In the genomic region with DNA sequence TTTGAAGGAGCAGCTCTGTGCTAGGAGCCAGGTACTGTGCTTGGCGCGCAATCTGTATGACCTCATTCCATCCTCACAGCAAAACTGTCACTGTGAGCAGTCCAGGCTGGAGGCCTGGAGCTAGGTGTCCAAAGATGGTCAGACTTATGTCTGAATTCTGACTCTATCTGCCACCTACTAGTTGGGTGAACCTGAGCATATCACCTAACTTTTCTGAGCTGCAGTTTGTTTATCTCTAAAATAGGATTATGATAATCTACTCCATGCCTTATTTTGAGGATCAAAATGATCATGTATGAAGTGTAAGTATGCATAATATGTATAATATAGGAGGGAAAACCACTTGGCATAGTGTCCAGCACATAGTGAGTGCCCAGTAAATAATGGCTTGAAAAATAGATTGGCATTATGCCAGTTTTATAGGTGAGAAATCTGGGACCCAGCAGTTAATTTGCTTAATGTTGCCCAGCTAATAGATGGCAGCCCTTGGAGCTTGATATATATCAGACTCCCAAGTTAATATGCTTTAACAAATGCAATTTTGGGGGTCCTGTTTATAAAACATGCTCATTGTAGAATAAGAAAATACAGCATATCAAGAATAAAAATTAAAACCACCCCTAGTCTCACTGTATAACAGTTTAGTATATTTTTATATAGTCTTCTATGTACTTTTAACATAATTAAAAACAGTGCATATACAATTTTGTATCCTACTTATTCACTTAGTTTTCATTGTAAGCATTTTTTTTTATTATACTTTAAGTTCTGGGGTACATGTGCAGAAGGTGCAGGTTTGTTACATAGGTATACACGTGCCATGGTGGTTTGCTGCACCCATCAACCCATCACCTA, we compare ENCODE assay signal across 1 cellular context.
TF ChIP-seq lines count a peak whose summit lies in the region.

No MANE protein-coding gene starts in this region.

TF ChIP-seq in HepG2, 621 proteins besides CTCF, POLR2A, EP300 and RAD21 (continued from another document and continues in another):
- TF ChIP-seq, protein P1, sequence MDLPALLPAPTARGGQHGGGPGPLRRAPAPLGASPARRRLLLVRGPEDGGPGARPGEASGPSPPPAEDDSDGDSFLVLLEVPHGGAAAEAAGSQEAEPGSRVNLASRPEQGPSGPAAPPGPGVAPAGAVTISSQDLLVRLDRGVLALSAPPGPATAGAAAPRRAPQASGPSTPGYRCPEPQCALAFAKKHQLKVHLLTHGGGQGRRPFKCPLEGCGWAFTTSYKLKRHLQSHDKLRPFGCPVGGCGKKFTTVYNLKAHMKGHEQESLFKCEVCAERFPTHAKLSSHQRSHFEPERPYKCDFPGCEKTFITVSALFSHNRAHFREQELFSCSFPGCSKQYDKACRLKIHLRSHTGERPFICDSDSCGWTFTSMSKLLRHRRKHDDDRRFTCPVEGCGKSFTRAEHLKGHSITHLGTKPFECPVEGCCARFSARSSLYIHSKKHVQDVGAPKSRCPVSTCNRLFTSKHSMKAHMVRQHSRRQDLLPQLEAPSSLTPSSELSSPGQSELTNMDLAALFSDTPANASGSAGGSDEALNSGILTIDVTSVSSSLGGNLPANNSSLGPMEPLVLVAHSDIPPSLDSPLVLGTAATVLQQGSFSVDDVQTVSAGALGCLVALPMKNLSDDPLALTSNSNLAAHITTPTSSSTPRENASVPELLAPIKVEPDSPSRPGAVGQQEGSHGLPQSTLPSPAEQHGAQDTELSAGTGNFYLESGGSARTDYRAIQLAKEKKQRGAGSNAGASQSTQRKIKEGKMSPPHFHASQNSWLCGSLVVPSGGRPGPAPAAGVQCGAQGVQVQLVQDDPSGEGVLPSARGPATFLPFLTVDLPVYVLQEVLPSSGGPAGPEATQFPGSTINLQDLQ (CRISPR knock-in tag; IDR thresholded peaks at IDR 0.05) = peak; percentile 44; the same call in 1 of the 2 replicates
- no peak for TF ChIP-seq ZNF232 (CRISPR knock-in tag; IDR thresholded peaks at IDR 0.05; ENCODE audit: borderline replicate concordance)
- TF ChIP-seq JUNB (CRISPR knock-in tag; IDR thresholded peaks at IDR 0.05; ENCODE audit: borderline replicate concordance) = no peak
- no peak for TF ChIP-seq HNF4A (CRISPR knock-in tag; IDR thresholded peaks at IDR 0.05)
- TF ChIP-seq, protein P2, sequence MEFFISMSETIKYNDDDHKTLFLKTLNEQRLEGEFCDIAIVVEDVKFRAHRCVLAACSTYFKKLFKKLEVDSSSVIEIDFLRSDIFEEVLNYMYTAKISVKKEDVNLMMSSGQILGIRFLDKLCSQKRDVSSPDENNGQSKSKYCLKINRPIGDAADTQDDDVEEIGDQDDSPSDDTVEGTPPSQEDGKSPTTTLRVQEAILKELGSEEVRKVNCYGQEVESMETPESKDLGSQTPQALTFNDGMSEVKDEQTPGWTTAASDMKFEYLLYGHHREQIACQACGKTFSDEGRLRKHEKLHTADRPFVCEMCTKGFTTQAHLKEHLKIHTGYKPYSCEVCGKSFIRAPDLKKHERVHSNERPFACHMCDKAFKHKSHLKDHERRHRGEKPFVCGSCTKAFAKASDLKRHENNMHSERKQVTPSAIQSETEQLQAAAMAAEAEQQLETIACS (CRISPR knock-in tag; IDR thresholded peaks at IDR 0.05) = no peak
- peak; percentile 56 for TF ChIP-seq HNRNPUL1 (IDR thresholded peaks at IDR 0.05; ENCODE audit: low read depth, low read length)
- no peak for TF ChIP-seq ZNF788 (CRISPR knock-in tag; IDR thresholded peaks at IDR 0.05; ENCODE audit: borderline replicate concordance)
- TF ChIP-seq, protein P3, sequence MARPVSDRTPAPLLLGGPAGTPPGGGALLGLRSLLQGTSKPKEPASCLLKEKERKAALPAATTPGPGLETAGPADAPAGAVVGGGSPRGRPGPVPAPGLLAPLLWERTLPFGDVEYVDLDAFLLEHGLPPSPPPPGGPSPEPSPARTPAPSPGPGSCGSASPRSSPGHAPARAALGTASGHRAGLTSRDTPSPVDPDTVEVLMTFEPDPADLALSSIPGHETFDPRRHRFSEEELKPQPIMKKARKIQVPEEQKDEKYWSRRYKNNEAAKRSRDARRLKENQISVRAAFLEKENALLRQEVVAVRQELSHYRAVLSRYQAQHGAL (CRISPR knock-in tag; IDR thresholded peaks at IDR 0.05; ENCODE audit: not compliant biosample characterization) = no peak
- TF ChIP-seq ADNP (CRISPR knock-in tag; IDR thresholded peaks at IDR 0.05) = no peak
- TF ChIP-seq, protein P4, sequence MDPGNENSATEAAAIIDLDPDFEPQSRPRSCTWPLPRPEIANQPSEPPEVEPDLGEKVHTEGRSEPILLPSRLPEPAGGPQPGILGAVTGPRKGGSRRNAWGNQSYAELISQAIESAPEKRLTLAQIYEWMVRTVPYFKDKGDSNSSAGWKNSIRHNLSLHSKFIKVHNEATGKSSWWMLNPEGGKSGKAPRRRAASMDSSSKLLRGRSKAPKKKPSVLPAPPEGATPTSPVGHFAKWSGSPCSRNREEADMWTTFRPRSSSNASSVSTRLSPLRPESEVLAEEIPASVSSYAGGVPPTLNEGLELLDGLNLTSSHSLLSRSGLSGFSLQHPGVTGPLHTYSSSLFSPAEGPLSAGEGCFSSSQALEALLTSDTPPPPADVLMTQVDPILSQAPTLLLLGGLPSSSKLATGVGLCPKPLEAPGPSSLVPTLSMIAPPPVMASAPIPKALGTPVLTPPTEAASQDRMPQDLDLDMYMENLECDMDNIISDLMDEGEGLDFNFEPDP (CRISPR knock-in tag; conservative IDR thresholded peaks at IDR 0.05) = no peak
- TF ChIP-seq, protein P5, sequence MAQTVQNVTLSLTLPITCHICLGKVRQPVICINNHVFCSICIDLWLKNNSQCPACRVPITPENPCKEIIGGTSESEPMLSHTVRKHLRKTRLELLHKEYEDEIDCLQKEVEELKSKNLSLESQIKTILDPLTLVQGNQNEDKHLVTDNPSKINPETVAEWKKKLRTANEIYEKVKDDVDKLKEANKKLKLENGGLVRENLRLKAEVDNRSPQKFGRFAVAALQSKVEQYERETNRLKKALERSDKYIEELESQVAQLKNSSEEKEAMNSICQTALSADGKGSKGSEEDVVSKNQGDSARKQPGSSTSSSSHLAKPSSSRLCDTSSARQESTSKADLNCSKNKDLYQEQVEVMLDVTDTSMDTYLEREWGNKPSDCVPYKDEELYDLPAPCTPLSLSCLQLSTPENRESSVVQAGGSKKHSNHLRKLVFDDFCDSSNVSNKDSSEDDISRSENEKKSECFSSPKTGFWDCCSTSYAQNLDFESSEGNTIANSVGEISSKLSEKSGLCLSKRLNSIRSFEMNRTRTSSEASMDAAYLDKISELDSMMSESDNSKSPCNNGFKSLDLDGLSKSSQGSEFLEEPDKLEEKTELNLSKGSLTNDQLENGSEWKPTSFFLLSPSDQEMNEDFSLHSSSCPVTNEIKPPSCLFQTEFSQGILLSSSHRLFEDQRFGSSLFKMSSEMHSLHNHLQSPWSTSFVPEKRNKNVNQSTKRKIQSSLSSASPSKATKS (CRISPR knock-in tag; IDR thresholded peaks at IDR 0.05) = no peak
- no peak for TF ChIP-seq SAFB2 (CRISPR knock-in tag; IDR thresholded peaks at IDR 0.05; ENCODE audit: borderline replicate concordance, low read depth)
- TF ChIP-seq SRSF4 (IDR thresholded peaks at IDR 0.05; ENCODE audit: low read depth, low read length, poor library complexity, severe bottlenecking) = peak; percentile 92
- TF ChIP-seq DNMT3B (CRISPR knock-in tag; conservative IDR thresholded peaks at IDR 0.05) = no peak
- TF ChIP-seq FOXA1 (IDR thresholded peaks at IDR 0.05) = no peak
- no peak for TF ChIP-seq FOXA1 (CRISPR knock-in tag; IDR thresholded peaks at IDR 0.05)
- TF ChIP-seq, protein P6, sequence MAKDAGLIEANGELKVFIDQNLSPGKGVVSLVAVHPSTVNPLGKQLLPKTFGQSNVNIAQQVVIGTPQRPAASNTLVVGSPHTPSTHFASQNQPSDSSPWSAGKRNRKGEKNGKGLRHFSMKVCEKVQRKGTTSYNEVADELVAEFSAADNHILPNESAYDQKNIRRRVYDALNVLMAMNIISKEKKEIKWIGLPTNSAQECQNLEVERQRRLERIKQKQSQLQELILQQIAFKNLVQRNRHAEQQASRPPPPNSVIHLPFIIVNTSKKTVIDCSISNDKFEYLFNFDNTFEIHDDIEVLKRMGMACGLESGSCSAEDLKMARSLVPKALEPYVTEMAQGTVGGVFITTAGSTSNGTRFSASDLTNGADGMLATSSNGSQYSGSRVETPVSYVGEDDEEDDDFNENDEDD (CRISPR knock-in tag; IDR thresholded peaks at IDR 0.05; ENCODE audit: borderline replicate concordance) = peak; percentile 29; the same call in 1 of the 2 replicates
- no peak for TF ChIP-seq PITX1 (CRISPR knock-in tag; IDR thresholded peaks at IDR 0.05)
- TF ChIP-seq NR2F2 (IDR thresholded peaks at IDR 0.05; ENCODE audit: borderline replicate concordance, low read depth) = peak; percentile 54; the same call in 1 of the 2 replicates
- TF ChIP-seq, protein P7, sequence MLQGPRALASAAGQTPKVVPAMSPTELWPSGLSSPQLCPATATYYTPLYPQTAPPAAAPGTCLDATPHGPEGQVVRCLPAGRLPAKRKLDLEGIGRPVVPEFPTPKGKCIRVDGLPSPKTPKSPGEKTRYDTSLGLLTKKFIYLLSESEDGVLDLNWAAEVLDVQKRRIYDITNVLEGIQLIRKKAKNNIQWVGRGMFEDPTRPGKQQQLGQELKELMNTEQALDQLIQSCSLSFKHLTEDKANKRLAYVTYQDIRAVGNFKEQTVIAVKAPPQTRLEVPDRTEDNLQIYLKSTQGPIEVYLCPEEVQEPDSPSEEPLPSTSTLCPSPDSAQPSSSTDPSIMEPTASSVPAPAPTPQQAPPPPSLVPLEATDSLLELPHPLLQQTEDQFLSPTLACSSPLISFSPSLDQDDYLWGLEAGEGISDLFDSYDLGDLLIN (CRISPR knock-in tag; IDR thresholded peaks at IDR 0.05; ENCODE audit: borderline replicate concordance) = no peak
- TF ChIP-seq NCOA1 (CRISPR knock-in tag; IDR thresholded peaks at IDR 0.05) = no peak
- TF ChIP-seq MTF1 (CRISPR knock-in tag; IDR thresholded peaks at IDR 0.05) = no peak; the same call in 1 of the 2 replicates
- TF ChIP-seq MED8 (CRISPR knock-in tag; IDR thresholded peaks at IDR 0.05; ENCODE audit: insufficient replicate concordance) = peak; percentile 87
- TF ChIP-seq, protein P8, sequence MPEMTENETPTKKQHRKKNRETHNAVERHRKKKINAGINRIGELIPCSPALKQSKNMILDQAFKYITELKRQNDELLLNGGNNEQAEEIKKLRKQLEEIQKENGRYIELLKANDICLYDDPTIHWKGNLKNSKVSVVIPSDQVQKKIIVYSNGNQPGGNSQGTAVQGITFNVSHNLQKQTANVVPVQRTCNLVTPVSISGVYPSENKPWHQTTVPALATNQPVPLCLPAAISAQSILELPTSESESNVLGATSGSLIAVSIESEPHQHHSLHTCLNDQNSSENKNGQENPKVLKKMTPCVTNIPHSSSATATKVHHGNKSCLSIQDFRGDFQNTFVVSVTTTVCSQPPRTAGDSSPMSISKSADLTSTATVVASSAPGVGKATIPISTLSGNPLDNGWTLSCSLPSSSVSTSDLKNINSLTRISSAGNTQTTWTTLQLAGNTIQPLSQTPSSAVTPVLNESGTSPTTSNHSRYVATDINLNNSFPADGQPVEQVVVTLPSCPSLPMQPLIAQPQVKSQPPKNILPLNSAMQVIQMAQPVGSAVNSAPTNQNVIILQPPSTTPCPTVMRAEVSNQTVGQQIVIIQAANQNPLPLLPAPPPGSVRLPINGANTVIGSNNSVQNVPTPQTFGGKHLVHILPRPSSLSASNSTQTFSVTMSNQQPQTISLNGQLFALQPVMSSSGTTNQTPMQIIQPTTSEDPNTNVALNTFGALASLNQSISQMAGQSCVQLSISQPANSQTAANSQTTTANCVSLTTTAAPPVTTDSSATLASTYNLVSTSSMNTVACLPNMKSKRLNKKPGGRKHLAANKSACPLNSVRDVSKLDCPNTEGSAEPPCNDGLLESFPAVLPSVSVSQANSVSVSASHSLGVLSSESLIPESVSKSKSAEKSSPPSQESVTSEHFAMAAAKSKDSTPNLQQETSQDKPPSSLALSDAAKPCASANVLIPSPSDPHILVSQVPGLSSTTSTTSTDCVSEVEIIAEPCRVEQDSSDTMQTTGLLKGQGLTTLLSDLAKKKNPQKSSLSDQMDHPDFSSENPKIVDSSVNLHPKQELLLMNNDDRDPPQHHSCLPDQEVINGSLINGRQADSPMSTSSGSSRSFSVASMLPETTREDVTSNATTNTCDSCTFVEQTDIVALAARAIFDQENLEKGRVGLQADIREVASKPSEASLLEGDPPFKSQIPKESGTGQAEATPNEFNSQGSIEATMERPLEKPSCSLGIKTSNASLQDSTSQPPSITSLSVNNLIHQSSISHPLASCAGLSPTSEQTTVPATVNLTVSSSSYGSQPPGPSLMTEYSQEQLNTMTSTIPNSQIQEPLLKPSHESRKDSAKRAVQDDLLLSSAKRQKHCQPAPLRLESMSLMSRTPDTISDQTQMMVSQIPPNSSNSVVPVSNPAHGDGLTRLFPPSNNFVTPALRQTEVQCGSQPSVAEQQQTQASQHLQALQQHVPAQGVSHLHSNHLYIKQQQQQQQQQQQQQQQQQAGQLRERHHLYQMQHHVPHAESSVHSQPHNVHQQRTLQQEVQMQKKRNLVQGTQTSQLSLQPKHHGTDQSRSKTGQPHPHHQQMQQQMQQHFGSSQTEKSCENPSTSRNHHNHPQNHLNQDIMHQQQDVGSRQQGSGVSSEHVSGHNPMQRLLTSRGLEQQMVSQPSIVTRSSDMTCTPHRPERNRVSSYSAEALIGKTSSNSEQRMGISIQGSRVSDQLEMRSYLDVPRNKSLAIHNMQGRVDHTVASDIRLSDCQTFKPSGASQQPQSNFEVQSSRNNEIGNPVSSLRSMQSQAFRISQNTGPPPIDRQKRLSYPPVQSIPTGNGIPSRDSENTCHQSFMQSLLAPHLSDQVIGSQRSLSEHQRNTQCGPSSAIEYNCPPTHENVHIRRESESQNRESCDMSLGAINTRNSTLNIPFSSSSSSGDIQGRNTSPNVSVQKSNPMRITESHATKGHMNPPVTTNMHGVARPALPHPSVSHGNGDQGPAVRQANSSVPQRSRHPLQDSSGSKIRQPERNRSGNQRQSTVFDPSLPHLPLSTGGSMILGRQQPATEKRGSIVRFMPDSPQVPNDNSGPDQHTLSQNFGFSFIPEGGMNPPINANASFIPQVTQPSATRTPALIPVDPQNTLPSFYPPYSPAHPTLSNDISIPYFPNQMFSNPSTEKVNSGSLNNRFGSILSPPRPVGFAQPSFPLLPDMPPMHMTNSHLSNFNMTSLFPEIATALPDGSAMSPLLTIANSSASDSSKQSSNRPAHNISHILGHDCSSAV (CRISPR knock-in tag; IDR thresholded peaks at IDR 0.05; ENCODE audit: borderline replicate concordance) = no peak
- TF ChIP-seq SCMH1 (CRISPR knock-in tag; IDR thresholded peaks at IDR 0.05; ENCODE audit: borderline replicate concordance) = no peak
- TF ChIP-seq, protein P9, sequence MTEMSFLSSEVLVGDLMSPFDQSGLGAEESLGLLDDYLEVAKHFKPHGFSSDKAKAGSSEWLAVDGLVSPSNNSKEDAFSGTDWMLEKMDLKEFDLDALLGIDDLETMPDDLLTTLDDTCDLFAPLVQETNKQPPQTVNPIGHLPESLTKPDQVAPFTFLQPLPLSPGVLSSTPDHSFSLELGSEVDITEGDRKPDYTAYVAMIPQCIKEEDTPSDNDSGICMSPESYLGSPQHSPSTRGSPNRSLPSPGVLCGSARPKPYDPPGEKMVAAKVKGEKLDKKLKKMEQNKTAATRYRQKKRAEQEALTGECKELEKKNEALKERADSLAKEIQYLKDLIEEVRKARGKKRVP (CRISPR knock-in tag; IDR thresholded peaks at IDR 0.05) = peak in 1 of 2 experiments; percentile 87; a peak in 2 of 4 replicates
- TF ChIP-seq ZNF382 (CRISPR knock-in tag; IDR thresholded peaks at IDR 0.05; ENCODE audit: borderline replicate concordance) = no peak
- TF ChIP-seq DMAP1 (CRISPR knock-in tag; IDR thresholded peaks at IDR 0.05) = no peak
- TF ChIP-seq SSRP1 (CRISPR knock-in tag; IDR thresholded peaks at IDR 0.05) = no peak
- TF ChIP-seq RFX1 (IDR thresholded peaks at IDR 0.05) = no peak
- no peak for TF ChIP-seq BCL6 (CRISPR knock-in tag; IDR thresholded peaks at IDR 0.05)
